1 cellular context compared by ENCODE assay signal in the genomic region with DNA sequence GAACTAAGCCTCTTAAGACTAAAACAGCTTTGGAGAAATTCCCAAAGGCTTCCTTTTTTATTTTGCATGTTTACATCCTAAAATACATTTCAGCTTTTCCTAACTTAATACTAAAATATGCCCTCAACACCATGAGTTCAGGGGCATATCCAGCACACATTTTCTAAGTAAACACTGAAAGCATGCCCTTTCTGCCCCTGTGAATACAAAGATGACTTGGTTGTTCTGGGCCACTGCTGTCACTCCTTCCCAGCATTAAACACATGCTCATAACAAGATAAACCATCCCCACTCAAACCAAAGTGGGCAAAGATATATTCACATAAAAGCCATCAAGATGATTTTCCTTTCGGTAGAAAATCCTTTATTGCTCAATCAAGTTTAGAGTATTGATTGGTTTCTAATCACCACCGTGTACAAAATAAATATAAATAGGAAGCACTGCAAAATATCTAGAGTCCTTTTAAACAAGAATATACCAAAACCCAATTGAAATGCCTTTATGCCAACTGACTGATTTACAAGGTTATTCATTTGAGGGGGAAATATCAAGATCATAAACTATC.
TF ChIP-seq lines count a peak whose summit lies in the region.

No MANE protein-coding gene starts in this region.

TF ChIP-seq in K562, 482 proteins besides CTCF, POLR2A, EP300 and RAD21 (continues in another document):
- TF ChIP-seq CSDE1 (IDR thresholded peaks at IDR 0.05) (no peak), ZNF354B (CRISPR knock-in tag; IDR thresholded peaks at IDR 0.05) (no peak), ZNF699 (CRISPR knock-in tag; IDR thresholded peaks at IDR 0.05; ENCODE audit: insufficient replicate concordance) (no peak), SRSF9 (IDR thresholded peaks at IDR 0.05; ENCODE audit: borderline replicate concordance, low read depth, low read length) (no peak), RBM39 (optimal IDR thresholded peaks at IDR 0.05; ENCODE audit: low read depth, low read length) (no peak), ZNF57 (CRISPR knock-in tag; IDR thresholded peaks at IDR 0.05) (no peak), TFAM (CRISPR knock-in tag; conservative IDR thresholded peaks at IDR 0.05) (no peak), CBFA2T3 (IDR thresholded peaks at IDR 0.05) (peak; percentile 31; the same call in 1 of the 2 replicates), CREM (IDR thresholded peaks at IDR 0.05; ENCODE audit: low read depth) (no peak), ZNF696 (CRISPR knock-in tag; conservative IDR thresholded peaks at IDR 0.05) (no peak), ZNF140 (CRISPR knock-in tag; IDR thresholded peaks at IDR 0.05) (no peak), PHB (CRISPR knock-in tag; IDR thresholded peaks at IDR 0.05) (no peak), HCFC1 (IDR thresholded peaks at IDR 0.05; ENCODE audit: low read depth, low read length) (no peak), TCF7L2 (IDR thresholded peaks at IDR 0.05; ENCODE audit: low read depth, low read length) (no peak), ZNF766 (CRISPR knock-in tag; conservative IDR thresholded peaks at IDR 0.05) (no peak), MEF2D (tag; conservative IDR thresholded peaks at IDR 0.05; ENCODE audit: low read depth) (no peak), PHF20 (IDR thresholded peaks at IDR 0.05; ENCODE audit: partially characterized antibody) (no peak), HDAC6 (IDR thresholded peaks at IDR 0.05; ENCODE audit: low read depth, low read length) (no peak), RB1 (IDR thresholded peaks at IDR 0.05; ENCODE audit: low read depth) (no peak), TCF3 (CRISPR knock-in tag; IDR thresholded peaks at IDR 0.05) (no peak), CEBPZ (IDR thresholded peaks at IDR 0.05; ENCODE audit: borderline replicate concordance, low read depth, low read length) (no peak), ZNF75A (CRISPR knock-in tag; IDR thresholded peaks at IDR 0.05) (no peak), SAFB2 (IDR thresholded peaks at IDR 0.05; ENCODE audit: borderline replicate concordance, low read depth, low read length, severe bottlenecking) (no peak), TSC22D4 (tag; IDR thresholded peaks at IDR 0.05) (no peak), ZNF584 (CRISPR knock-in tag; IDR thresholded peaks at IDR 0.05; ENCODE audit: low read depth) (no peak), MYC (IDR thresholded peaks at IDR 0.05; ENCODE audit: low read depth, low read length) (no peak), MYC (CRISPR knock-in tag; IDR thresholded peaks at IDR 0.05; ENCODE audit: borderline replicate concordance, low read depth) (no peak), EP400 (IDR thresholded peaks at IDR 0.05) (0 out of 2 replicates have a peak, but pooled peaks have one; percentile 25), STAT5A (IDR thresholded peaks at IDR 0.05; ENCODE audit: borderline replicate concordance, low read length) (no peak), EGR1 (conservative IDR thresholded peaks at IDR 0.05) (no peak), MIER1 (IDR thresholded peaks at IDR 0.05; ENCODE audit: low read depth) (no peak), XRCC5 (IDR thresholded peaks at IDR 0.05; ENCODE audit: low read depth, low read length) (no peak), NFIX (CRISPR knock-in tag; IDR thresholded peaks at IDR 0.05; ENCODE audit: low read depth) (no peak), TRIM25 (IDR thresholded peaks at IDR 0.05; ENCODE audit: borderline replicate concordance) (no peak), FOXA1 (IDR thresholded peaks at IDR 0.05; ENCODE audit: borderline replicate concordance) (no peak), ZBTB11 (CRISPR knock-in tag; IDR thresholded peaks at IDR 0.05) (no peak), ELF4 (CRISPR knock-in tag; IDR thresholded peaks at IDR 0.05) (no peak), ADNP (tag; IDR thresholded peaks at IDR 0.05) (no peak; the same call in 1 of the 2 replicates), MYBL2 (IDR thresholded peaks at IDR 0.05; ENCODE audit: low read depth) (no peak), MYBL2 (CRISPR knock-in tag; IDR thresholded peaks at IDR 0.05; ENCODE audit: borderline replicate concordance) (no peak), BCOR (IDR thresholded peaks at IDR 0.05) (no peak), CREBBP (IDR thresholded peaks at IDR 0.05; ENCODE audit: low read depth, low read length) (no peak), ETV1 (tag; conservative IDR thresholded peaks at IDR 0.05; ENCODE audit: low read depth) (no peak), HOXB6 (CRISPR knock-in tag; IDR thresholded peaks at IDR 0.05; ENCODE audit: borderline replicate concordance) (no peak), ZNF785 (CRISPR knock-in tag; IDR thresholded peaks at IDR 0.05) (no peak)
- TF ChIP-seq, protein P1, sequence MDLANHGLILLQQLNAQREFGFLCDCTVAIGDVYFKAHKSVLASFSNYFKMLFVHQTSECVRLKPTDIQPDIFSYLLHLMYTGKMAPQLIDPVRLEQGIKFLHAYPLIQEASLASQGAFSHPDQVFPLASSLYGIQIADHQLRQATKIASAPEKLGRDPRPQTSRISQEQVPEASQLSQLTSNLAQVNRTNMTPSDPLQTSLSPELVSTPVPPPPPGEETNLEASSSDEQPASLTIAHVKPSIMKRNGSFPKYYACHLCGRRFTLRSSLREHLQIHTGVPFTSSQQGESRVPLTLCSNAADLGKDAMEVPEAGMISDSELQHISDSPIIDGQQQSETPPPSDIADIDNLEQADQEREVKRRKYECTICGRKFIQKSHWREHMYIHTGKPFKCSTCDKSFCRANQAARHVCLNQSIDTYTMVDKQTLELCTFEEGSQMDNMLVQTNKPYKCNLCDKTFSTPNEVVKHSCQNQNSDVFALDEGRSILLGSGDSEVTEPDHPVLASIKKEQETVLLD (IDR thresholded peaks at IDR 0.05): no peak
- TF ChIP-seq, protein P2, sequence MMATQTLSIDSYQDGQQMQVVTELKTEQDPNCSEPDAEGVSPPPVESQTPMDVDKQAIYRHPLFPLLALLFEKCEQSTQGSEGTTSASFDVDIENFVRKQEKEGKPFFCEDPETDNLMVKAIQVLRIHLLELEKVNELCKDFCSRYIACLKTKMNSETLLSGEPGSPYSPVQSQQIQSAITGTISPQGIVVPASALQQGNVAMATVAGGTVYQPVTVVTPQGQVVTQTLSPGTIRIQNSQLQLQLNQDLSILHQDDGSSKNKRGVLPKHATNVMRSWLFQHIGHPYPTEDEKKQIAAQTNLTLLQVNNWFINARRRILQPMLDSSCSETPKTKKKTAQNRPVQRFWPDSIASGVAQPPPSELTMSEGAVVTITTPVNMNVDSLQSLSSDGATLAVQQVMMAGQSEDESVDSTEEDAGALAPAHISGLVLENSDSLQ (IDR thresholded peaks at IDR 0.05): peak; percentile 48
- TF ChIP-seq, protein P3, sequence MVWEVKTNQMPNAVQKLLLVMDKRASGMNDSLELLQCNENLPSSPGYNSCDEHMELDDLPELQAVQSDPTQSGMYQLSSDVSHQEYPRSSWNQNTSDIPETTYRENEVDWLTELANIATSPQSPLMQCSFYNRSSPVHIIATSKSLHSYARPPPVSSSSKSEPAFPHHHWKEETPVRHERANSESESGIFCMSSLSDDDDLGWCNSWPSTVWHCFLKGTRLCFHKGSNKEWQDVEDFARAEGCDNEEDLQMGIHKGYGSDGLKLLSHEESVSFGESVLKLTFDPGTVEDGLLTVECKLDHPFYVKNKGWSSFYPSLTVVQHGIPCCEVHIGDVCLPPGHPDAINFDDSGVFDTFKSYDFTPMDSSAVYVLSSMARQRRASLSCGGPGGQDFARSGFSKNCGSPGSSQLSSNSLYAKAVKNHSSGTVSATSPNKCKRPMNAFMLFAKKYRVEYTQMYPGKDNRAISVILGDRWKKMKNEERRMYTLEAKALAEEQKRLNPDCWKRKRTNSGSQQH (CRISPR knock-in tag; IDR thresholded peaks at IDR 0.05): no peak
- TF ChIP-seq, protein P4, sequence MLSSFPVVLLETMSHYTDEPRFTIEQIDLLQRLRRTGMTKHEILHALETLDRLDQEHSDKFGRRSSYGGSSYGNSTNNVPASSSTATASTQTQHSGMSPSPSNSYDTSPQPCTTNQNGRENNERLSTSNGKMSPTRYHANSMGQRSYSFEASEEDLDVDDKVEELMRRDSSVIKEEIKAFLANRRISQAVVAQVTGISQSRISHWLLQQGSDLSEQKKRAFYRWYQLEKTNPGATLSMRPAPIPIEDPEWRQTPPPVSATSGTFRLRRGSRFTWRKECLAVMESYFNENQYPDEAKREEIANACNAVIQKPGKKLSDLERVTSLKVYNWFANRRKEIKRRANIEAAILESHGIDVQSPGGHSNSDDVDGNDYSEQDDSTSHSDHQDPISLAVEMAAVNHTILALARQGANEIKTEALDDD (IDR thresholded peaks at IDR 0.05): no peak
- TF ChIP-seq, protein P5, sequence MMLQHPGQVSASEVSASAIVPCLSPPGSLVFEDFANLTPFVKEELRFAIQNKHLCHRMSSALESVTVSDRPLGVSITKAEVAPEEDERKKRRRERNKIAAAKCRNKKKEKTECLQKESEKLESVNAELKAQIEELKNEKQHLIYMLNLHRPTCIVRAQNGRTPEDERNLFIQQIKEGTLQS (IDR thresholded peaks at IDR 0.05): no peak
- TF ChIP-seq, protein P5 (CRISPR knock-in tag; conservative IDR thresholded peaks at IDR 0.05): no peak
- TF ChIP-seq, protein P6, sequence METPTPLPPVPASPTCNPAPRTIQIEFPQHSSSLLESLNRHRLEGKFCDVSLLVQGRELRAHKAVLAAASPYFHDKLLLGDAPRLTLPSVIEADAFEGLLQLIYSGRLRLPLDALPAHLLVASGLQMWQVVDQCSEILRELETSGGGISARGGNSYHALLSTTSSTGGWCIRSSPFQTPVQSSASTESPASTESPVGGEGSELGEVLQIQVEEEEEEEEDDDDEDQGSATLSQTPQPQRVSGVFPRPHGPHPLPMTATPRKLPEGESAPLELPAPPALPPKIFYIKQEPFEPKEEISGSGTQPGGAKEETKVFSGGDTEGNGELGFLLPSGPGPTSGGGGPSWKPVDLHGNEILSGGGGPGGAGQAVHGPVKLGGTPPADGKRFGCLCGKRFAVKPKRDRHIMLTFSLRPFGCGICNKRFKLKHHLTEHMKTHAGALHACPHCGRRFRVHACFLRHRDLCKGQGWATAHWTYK (CRISPR knock-in tag; IDR thresholded peaks at IDR 0.05): no peak
